In genomic region chrX:1522905-1523304, GRCh38 we compare ENCODE assay signal across 9 cellular contexts. TPM values are rescaled to one million over a fixed set of nuclear protein-coding genes. Genes with fewer than 3 reads are reported as not detected.
DNase-seq lines count a peak whose midpoint lies in the region; ATAC-seq, FAIRE-seq and TF ChIP-seq lines count a peak whose summit lies in the region.
"Not testable (repeated sequence)": the region's sequence is repeated elsewhere in the genome, so short reads cannot be mapped to it uniquely, and the experiment has no call there.
"Had no signal": no experiment of that assay in that cellular context is flagged by ENCODE, and none has a peak within 500 bp of the region (broad histone marks: within the 10 kb centered on the region; RNA-seq: fewer than 3 reads in every experiment).

No MANE protein-coding gene starts in this region.

- not testable (repeated sequence) for H3K9ac ChIP-seq in SU-DHL-6 (ENCODE audit: low read length)

- not testable (repeated sequence) for FAIRE-seq in A549 (lab: Jason Lieb, UNC)

- POLR2A ChIA-PET in A549 (lab: Yijun Ruan, JAX); CD4-positive, alpha-beta memory T cell (lab: Charles Lee; ENCODE audit: partially characterized antibody); activated CD8-positive, alpha-beta T cell treated with anti-CD3 and anti-CD28 coated beads, Interleukin-2, amount 10 ng/mL, durations not matched to agents 7 days and 5 days (lab: Charles Lee); naive thymus-derived CD8-positive, alpha-beta T cell (lab: Charles Lee): not testable (repeated sequence)

- H3K4me1 Mint-ChIP-seq in CD4-positive, alpha-beta memory T cell, result peaks cover 38 to 48% (median 43%) of the 10 kb centered on the region in 4 donors
- peaks cover 34 to 39% (median 37%) of the 10 kb centered on the region in 3 donors for H3K4me1 Mint-ChIP-seq in IgD-negative memory B cell
- peaks cover 44% of the 10 kb centered on the region for H3K4me1 Mint-ChIP-seq in activated CD8-positive, alpha-beta T cell treated with anti-CD3 and anti-CD28 coated beads, Interleukin-2, amount 10 ng/mL, durations not matched to agents 7 days and 5 days (ENCODE audit: low read depth)
- peaks cover 45% of the 10 kb centered on the region for H3K4me1 Mint-ChIP-seq in activated naive CD4-positive, alpha-beta T cell treated with anti-CD3 and anti-CD28 coated beads, Interleukin-2, amount 10 ng/mL, durations not matched to agents 7 days and 5 days
- peaks cover 47% of the 10 kb centered on the region for H3K4me1 Mint-ChIP-seq in central memory CD8-positive, alpha-beta T cell
- peaks cover 35 to 49% (median 47%) of the 10 kb centered on the region in 4 donors for H3K4me1 Mint-ChIP-seq in naive thymus-derived CD8-positive, alpha-beta T cell

- TF ChIP-seq RAD21 in A549 (conservative IDR thresholded peaks at IDR 0.05 in 1 of 2, IDR thresholded peaks at IDR 0.05 in 1 of 2), result not testable (repeated sequence)

- TF ChIP-seq CTCF in A549 (IDR thresholded peaks at IDR 0.05); SU-DHL-6 (IDR thresholded peaks at IDR 0.05; ENCODE audit: insufficient read depth, low read length, poor library complexity, severe bottlenecking): not testable (repeated sequence)

- not testable (repeated sequence) for H3K36me3 ChIP-seq in CD4-positive, alpha-beta memory T cell (ENCODE audit: insufficient read depth, low read length); SU-DHL-6 (ENCODE audit: low read length)

- peak overlapping the region in 6 of 7 donors; percentile 51 to 98 (median 92) for H3K27ac Mint-ChIP-seq in CD4-positive, alpha-beta memory T cell
- peak overlapping the region; percentile 81 to 99 (median 96) for H3K27ac Mint-ChIP-seq in IgD-negative memory B cell
- H3K27ac Mint-ChIP-seq in activated CD8-positive, alpha-beta T cell treated with anti-CD3 and anti-CD28 coated beads, Interleukin-2, amount 10 ng/mL, durations not matched to agents 7 days and 5 days, result peak overlapping the region; percentile 50
- H3K27ac Mint-ChIP-seq in activated naive CD4-positive, alpha-beta T cell treated with anti-CD3 and anti-CD28 coated beads, Interleukin-2, amount 10 ng/mL, durations not matched to agents 7 days and 5 days, result peak overlapping the region; percentile 94
- not testable (repeated sequence) for H3K27ac Mint-ChIP-seq in central memory CD8-positive, alpha-beta T cell (ENCODE audit: low read depth)
- peak overlapping the region in 6 of 10 donors; percentile 2 to 90 (median 54) for H3K27ac Mint-ChIP-seq in naive thymus-derived CD8-positive, alpha-beta T cell

- H3F3A ChIP-seq in SU-DHL-6 (ENCODE audit: insufficient read depth), result peaks cover 41% of the 10 kb centered on the region

- peaks cover 30 to 31% of the 10 kb centered on the region in 2 donors for H3K36me3 Mint-ChIP-seq in CD4-positive, alpha-beta memory T cell
- not testable (repeated sequence) for H3K36me3 Mint-ChIP-seq in IgD-negative memory B cell
- H3K36me3 Mint-ChIP-seq in activated CD8-positive, alpha-beta T cell treated with anti-CD3 and anti-CD28 coated beads, Interleukin-2, amount 10 ng/mL, durations not matched to agents 7 days and 5 days (ENCODE audit: low read depth), result peaks cover 38% of the 10 kb centered on the region
- peaks cover 38% of the 10 kb centered on the region for H3K36me3 Mint-ChIP-seq in activated naive CD4-positive, alpha-beta T cell treated with anti-CD3 and anti-CD28 coated beads, Interleukin-2, amount 10 ng/mL, durations not matched to agents 7 days and 5 days
- H3K36me3 Mint-ChIP-seq in central memory CD8-positive, alpha-beta T cell (ENCODE audit: insufficient read depth), result peaks cover 29% of the 10 kb centered on the region
- H3K36me3 Mint-ChIP-seq in naive thymus-derived CD8-positive, alpha-beta T cell, result peaks cover 0 to 25% (median 9%) of the 10 kb centered on the region in 3 donors

- not testable (repeated sequence) for H3K4me3 ChIP-seq in A549; CD4-positive, alpha-beta memory T cell (ENCODE audit: low read length in 2 of 2); SU-DHL-6 (ENCODE audit: insufficient read depth, low read length, poor library complexity, severe bottlenecking)

- not testable (repeated sequence) for TF ChIP-seq POLR2A in A549 (IDR thresholded peaks at IDR 0.05; ENCODE audit: low read length)

- not testable (repeated sequence) for H3K9me2 ChIP-seq in SU-DHL-6 (replicated peaks; ENCODE audit: insufficient read depth, low read length)

- H3K27me3 ChIP-seq in CD4-positive, alpha-beta memory T cell (ENCODE audit: insufficient read depth, low read length); SU-DHL-6 (ENCODE audit: low read length): not testable (repeated sequence)

- not testable (repeated sequence) for H3K27ac ChIP-seq in A549; CD4-positive, alpha-beta memory T cell (ENCODE audit: low read depth, low read length)
- H3K27ac ChIP-seq in SU-DHL-6 (ENCODE audit: low read depth, low read length), result peak overlapping the region; percentile 94

- intact Hi-C loops in CD4-positive, alpha-beta memory T cell (cut with micrococcal nuclease), result not testable (repeated sequence)

- H4K20me1 ChIP-seq in SU-DHL-6 (ENCODE audit: low read depth, low read length), result peaks cover 25% of the 10 kb centered on the region; the same call in 1 of the 2 replicates

- peaks cover 0 to 10% (median 0%) of the 10 kb centered on the region in 8 donors for H3K9me3 Mint-ChIP-seq in CD4-positive, alpha-beta memory T cell
- H3K9me3 Mint-ChIP-seq in IgD-negative memory B cell; activated CD8-positive, alpha-beta T cell treated with anti-CD3 and anti-CD28 coated beads, Interleukin-2, amount 10 ng/mL, durations not matched to agents 7 days and 5 days (ENCODE audit: insufficient read depth); naive thymus-derived CD8-positive, alpha-beta T cell: not testable (repeated sequence)
- H3K9me3 Mint-ChIP-seq in activated naive CD4-positive, alpha-beta T cell treated with anti-CD3 and anti-CD28 coated beads, Interleukin-2, amount 10 ng/mL, durations not matched to agents 7 days and 5 days, result peaks cover 16% of the 10 kb centered on the region
- peaks cover 10% of the 10 kb centered on the region for H3K9me3 Mint-ChIP-seq in central memory CD8-positive, alpha-beta T cell

- not testable (repeated sequence) for TF ChIP-seq EP300 in A549 (IDR thresholded peaks at IDR 0.05)

- H3K4me1 ChIP-seq in A549, result not testable (repeated sequence)
- H3K4me1 ChIP-seq in CD4-positive, alpha-beta memory T cell (ENCODE audit: insufficient read depth, low read length), result peaks cover 85% of the 10 kb centered on the region

- not testable (repeated sequence) for H3K9me3 ChIP-seq in A549; CD4-positive, alpha-beta memory T cell (ENCODE audit: control insufficient read depth in 1 of 2, low read length in 2 of 2); SU-DHL-6 (ENCODE audit: insufficient read depth, low read length)

- H3K4me3 Mint-ChIP-seq in CD4-positive, alpha-beta memory T cell, result peak overlapping the region in 7 of 8 donors; percentile 2 to 85 (median 59)
- peak overlapping the region in 1 of 4 donors; percentile 61 for H3K4me3 Mint-ChIP-seq in IgD-negative memory B cell
- H3K4me3 Mint-ChIP-seq in activated CD8-positive, alpha-beta T cell treated with anti-CD3 and anti-CD28 coated beads, Interleukin-2, amount 10 ng/mL, durations not matched to agents 7 days and 5 days; activated naive CD4-positive, alpha-beta T cell treated with anti-CD3 and anti-CD28 coated beads, Interleukin-2, amount 10 ng/mL, durations not matched to agents 7 days and 5 days: not testable (repeated sequence)
- H3K4me3 Mint-ChIP-seq in central memory CD8-positive, alpha-beta T cell, result peak overlapping the region; percentile 34
- H3K4me3 Mint-ChIP-seq in naive thymus-derived CD8-positive, alpha-beta T cell, result peak overlapping the region in 3 of 10 donors; percentile 11 to 36 (median 26)

- not testable (repeated sequence) for H3K4me2 ChIP-seq in A549
- H3K4me2 ChIP-seq in SU-DHL-6 (ENCODE audit: low read depth, low read length, poor library complexity, severe bottlenecking), result peak overlapping the region; percentile 29

- DNase-seq in A549 (ENCODE audit: low read depth in 1 of 2, low spot score in 1 of 2); CD4-positive, alpha-beta memory T cell; activated naive CD4-positive, alpha-beta T cell treated with anti-CD3 and anti-CD28 coated beads, Interleukin-2, amount 10 ng/mL, durations not matched to agents 7 days and 5 days; central memory CD8-positive, alpha-beta T cell (ENCODE audit: low spot score in 2 of 2); naive thymus-derived CD8-positive, alpha-beta T cell: not testable (repeated sequence)
- DNase-seq in activated CD8-positive, alpha-beta T cell treated with anti-CD3 and anti-CD28 coated beads, Interleukin-2, amount 10 ng/mL, durations not matched to agents 7 days and 5 days, result peak; percentile 6

- H2AFZ ChIP-seq in SU-DHL-6 (ENCODE audit: low read depth, low read length, severe bottlenecking), result not testable (repeated sequence)

- peaks cover 75% of the 10 kb centered on the region for H3K79me2 ChIP-seq in SU-DHL-6 (ENCODE audit: insufficient read depth, low read length)

- 38% methylated on average over 4 of the region's 4 CpGs for WGBS in A549 (ENCODE audit: missing lambda C conversion rate)

- ATAC-seq in A549; activated CD8-positive, alpha-beta T cell treated with anti-CD3 and anti-CD28 coated beads, Interleukin-2, amount 10 ng/mL, durations not matched to agents 7 days and 5 days; central memory CD8-positive, alpha-beta T cell (replicated peaks; ENCODE audit: extremely low read depth, poor library complexity, severe bottlenecking); naive thymus-derived CD8-positive, alpha-beta T cell: not testable (repeated sequence)

- CTCF ChIA-PET in A549 (lab: Yijun Ruan, JAX); CD4-positive, alpha-beta memory T cell (lab: Charles Lee; ENCODE audit: partially characterized antibody); activated CD8-positive, alpha-beta T cell treated with anti-CD3 and anti-CD28 coated beads, Interleukin-2, amount 10 ng/mL, durations not matched to agents 7 days and 5 days (lab: Charles Lee); activated naive CD4-positive, alpha-beta T cell treated with anti-CD3 and anti-CD28 coated beads, Interleukin-2, amount 10 ng/mL, durations not matched to agents 7 days and 5 days (lab: Charles Lee): not testable (repeated sequence)

- not testable (repeated sequence) for H3K27me3 Mint-ChIP-seq in CD4-positive, alpha-beta memory T cell; IgD-negative memory B cell; activated CD8-positive, alpha-beta T cell treated with anti-CD3 and anti-CD28 coated beads, Interleukin-2, amount 10 ng/mL, durations not matched to agents 7 days and 5 days (ENCODE audit: low read depth); activated naive CD4-positive, alpha-beta T cell treated with anti-CD3 and anti-CD28 coated beads, Interleukin-2, amount 10 ng/mL, durations not matched to agents 7 days and 5 days; central memory CD8-positive, alpha-beta T cell; naive thymus-derived CD8-positive, alpha-beta T cell

RNA-seq across cellular contexts. Expression of gene P2RY8, which starts 14.1 kb away (rescaled TPM):
- polyA plus RNA-seq in A549 (2011; rRNA removed), result not detected in 2 replicates
- polyA plus RNA-seq in A549 (2012; cell fraction: cytosol; rRNA removed), result 0.01 TPM in 1 of 2 replicates, not detected in the other
- not detected in 2 replicates for polyA plus RNA-seq in A549 (2012; cell fraction: nucleus; rRNA removed)
- 0.03 TPM in 1 of 3 replicates, not detected in the others for polyA plus RNA-seq in A549 (2017; fragmentation: RNase III; extraction: RNeasy Plus Mini Kit Qiagen cat#74134 plus additional on column Dnase treatment)
- not detected in 2 replicates for polyA minus RNA-seq in A549 (2011; rRNA and poly(A)+ RNA removed)
- total RNA-seq in CD4-positive, alpha-beta memory T cell, result 100 to 1,000 TPM; 195 TPM
- 100 to 1,000 TPM; 194 to 261 TPM for polyA plus RNA-seq in CD4-positive, alpha-beta memory T cell
- 206 TPM for polyA plus RNA-seq in IgD-negative memory B cell
- total RNA-seq in activated CD8-positive, alpha-beta T cell treated with anti-CD3 and anti-CD28 coated beads, Interleukin-2, amount 10 ng/mL, durations not matched to agents 7 days and 5 days, result 10 to 100 TPM; 62.9 to 65.5 TPM
- total RNA-seq in naive thymus-derived CD8-positive, alpha-beta T cell, result 100 to 1,000 TPM; 131 to 132 TPM
- 100 to 1,000 TPM; 163 to 190 (median 169) TPM for polyA plus RNA-seq in naive thymus-derived CD8-positive, alpha-beta T cell
- polyA plus RNA-seq: BJ had no signal

Comparison
In these comparisons a context has a peak if more than half of its experiments do, and no peak if none do; other contexts are left out.
1. RNA of gene P2RY8, which starts 14.1 kb away (polyA plus RNA-seq): 194 to 261 TPM in CD4-positive, alpha-beta memory T cell, 206 TPM in IgD-negative memory B cell (single experiment) and 163 to 190 TPM in naive thymus-derived CD8-positive, alpha-beta T cell; 0.01 to 0.03 TPM in A549; every median in the first group is over 100 times any median in the second.